Comparison of ENCODE assay signal across 10 cellular contexts in the genomic region with DNA sequence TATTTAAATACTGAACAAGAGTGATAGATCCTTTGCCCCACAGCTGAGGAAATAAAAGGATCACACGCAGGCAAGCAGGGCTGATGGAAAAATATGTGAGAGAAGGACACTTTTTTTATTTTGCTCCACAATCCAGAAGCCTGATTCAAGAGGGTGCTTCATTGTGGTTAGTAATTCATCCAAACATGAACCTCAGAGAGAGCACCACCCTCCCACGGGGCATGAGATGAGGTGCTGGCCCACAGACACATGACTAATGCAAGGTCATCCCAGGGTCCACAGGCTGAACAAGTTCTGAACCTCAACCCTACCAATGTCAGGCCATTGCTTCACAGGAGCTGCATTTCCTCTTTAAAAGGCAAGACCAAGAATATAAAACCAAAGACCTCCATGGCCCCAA.
DNase-seq lines count a peak whose midpoint lies in the region; TF ChIP-seq lines count a peak whose summit lies in the region.
"Had no signal": no experiment of that assay in that cellular context is flagged by ENCODE, and none has a peak within 500 bp of the region (broad histone marks: within the 10 kb centered on the region; RNA-seq: fewer than 3 reads in every experiment).

No MANE protein-coding gene starts in this region.

- no peak overlapping the region for H4K8ac ChIP-seq in mesenchymal stem cell (ENCODE audit: low read length)

- peak overlapping the region; percentile 23 for H2AK5ac ChIP-seq in mesenchymal stem cell (ENCODE audit: low read length, severe bottlenecking)

- H3K4me1 ChIP-seq in mesenchymal stem cell (ENCODE audit: control insufficient read depth, insufficient read depth, low read depth, low read length), result peaks cover 9% of the 10 kb centered on the region

- no peak overlapping the region for H2BK5ac ChIP-seq in mesenchymal stem cell (ENCODE audit: low read depth, low read length, poor library complexity, severe bottlenecking)

- H3K4me3 ChIP-seq in AG04449 (ENCODE audit: low read depth, low read length), result no peak overlapping the region
- H3K4me3 ChIP-seq in astrocyte of the spinal cord (ENCODE audit: low read depth, low read length), result no peak overlapping the region
- peak overlapping the region in 1 of 2 experiments; percentile 57 for H3K4me3 ChIP-seq in mesenchymal stem cell (ENCODE audit: insufficient read depth in 1 of 2, low read depth in 1 of 2, low read length in 2 of 2)

- H3K9ac ChIP-seq in mesenchymal stem cell (ENCODE audit: low read length), result peak overlapping the region; percentile 90

- H3K36me3 ChIP-seq in mesenchymal stem cell (ENCODE audit: control insufficient read depth in 1 of 2, insufficient read depth in 2 of 2, low read depth in 1 of 2, low read length in 2 of 2), result no peaks in the 10 kb centered on the region

- H3K79me1 ChIP-seq in mesenchymal stem cell (replicated peaks; ENCODE audit: low read length, poor library complexity, severe bottlenecking), result no peaks in the 10 kb centered on the region

- H4K91ac ChIP-seq in mesenchymal stem cell (ENCODE audit: low read length), result peak overlapping the region; percentile 47

- no peak overlapping the region for H3K4ac ChIP-seq in mesenchymal stem cell (ENCODE audit: low read depth in 1 of 2, low read length in 2 of 2)

- peak; percentile 88 for DNase-seq in AG04449 (ENCODE audit: low read depth, low spot score)
- peak; percentile 99 for DNase-seq in HCEC 1CT
- peak; percentile 95 for DNase-seq in astrocyte of the spinal cord (ENCODE audit: low read depth, low spot score)
- peak; percentile 89 for DNase-seq in mesenchymal stem cell
- DNase-seq in activated effector memory CD4-positive, alpha-beta T cell treated with anti-CD3 and anti-CD28 coated beads, Interleukin-2, amount 50 U/mL, for 16 hours, result no peak
- DNase-seq in activated CD8-positive, alpha-beta memory T cell treated with anti-CD3 and anti-CD28 coated beads for 24 hours, result no peak
- DNase-seq in activated CD4-positive, CD25-positive, alpha-beta regulatory T cell treated with anti-CD3 and anti-CD28 coated beads, Interleukin-2, amount 50 U/mL, for 72 hours, result no peak
- DNase-seq in GM19238 (ENCODE audit: insufficient read length, low spot score), result no peak
- DNase-seq: DMS53; stimulated activated CD4-positive, alpha-beta T cell treated with anti-CD3 and anti-CD28 coated beads, Interleukin-4, amount 100 ng/mL, for 4 hours had no signal

- peak overlapping the region; percentile 85 for H3K27ac ChIP-seq in mesenchymal stem cell (ENCODE audit: low read length, poor library complexity, severe bottlenecking)

- POLR2A ChIA-PET in AG04449 (lab: Yijun Ruan, JAX), result interaction anchor here (0.8 to 2.3 kb wide), 7 partner anchors 11 to 340 kb away, joined by 3 to 9 read pairs (median 3); no protein-coding TSS in a partner anchor

- CTCF ChIA-PET in AG04449 (lab: Yijun Ruan, JAX), result interaction anchor here (1.1 to 5.0 kb wide), 2 partner anchors 11 to 19 kb away, joined by 4 to 27 read pairs; no protein-coding TSS in a partner anchor

- no peak overlapping the region for H3K4me2 ChIP-seq in mesenchymal stem cell (ENCODE audit: low read length, poor library complexity, severe bottlenecking)

- in situ Hi-C loops in astrocyte of the spinal cord (cut with HindIII; ENCODE audit: low sequenced_read_pairs), result no loop called here

- TF ChIP-seq CTCF in AG04449 (IDR thresholded peaks at IDR 0.05; ENCODE audit: insufficient read depth, low read length, missing control alignments), result no peak
- no peak for TF ChIP-seq CTCF in astrocyte of the spinal cord (IDR thresholded peaks at IDR 0.05; ENCODE audit: low read depth, low read length)

- H3K23ac ChIP-seq in mesenchymal stem cell (ENCODE audit: low read length in 2 of 2), result no peak overlapping the region

- H2BK15ac ChIP-seq in mesenchymal stem cell (ENCODE audit: low read depth, poor library complexity, severe bottlenecking), result no peak overlapping the region

- no peak overlapping the region for H3K18ac ChIP-seq in mesenchymal stem cell (ENCODE audit: low read depth in 1 of 2, low read length in 2 of 2)

- no peak overlapping the region for H2BK12ac ChIP-seq in mesenchymal stem cell (ENCODE audit: low read length in 2 of 2)

- 0% methylated on average over 1 of the region's 2 CpGs for WGBS in mesenchymal stem cell

- H3K9me3 ChIP-seq in mesenchymal stem cell (ENCODE audit: control insufficient read depth, low read length), result no peaks in the 10 kb centered on the region

- no peak overlapping the region for H2BK120ac ChIP-seq in mesenchymal stem cell (ENCODE audit: low read depth, low read length)

- no peak overlapping the region for H3K14ac ChIP-seq in mesenchymal stem cell (ENCODE audit: low read length in 2 of 2)

- no peaks in the 10 kb centered on the region for H3K27me3 ChIP-seq in mesenchymal stem cell (ENCODE audit: control insufficient read depth in 1 of 2, insufficient read depth in 1 of 2, low read length in 2 of 2)

- H2AFZ ChIP-seq in mesenchymal stem cell (ENCODE audit: low read depth, low read length), result no peak overlapping the region

Comparison
In these comparisons a context has a peak if more than half of its experiments do, and no peak if none do; other contexts are left out.
1. DNase-seq: peak in AG04449 (single experiment), HCEC 1CT (single experiment), astrocyte of the spinal cord (single experiment) and mesenchymal stem cell (single experiment); none in activated effector memory CD4-positive, alpha-beta T cell treated with anti-CD3 and anti-CD28 coated beads, Interleukin-2, amount 50 U/mL, for 16 hours (single experiment), activated CD8-positive, alpha-beta memory T cell treated with anti-CD3 and anti-CD28 coated beads for 24 hours (single experiment), activated CD4-positive, CD25-positive, alpha-beta regulatory T cell treated with anti-CD3 and anti-CD28 coated beads, Interleukin-2, amount 50 U/mL, for 72 hours (single experiment) and GM19238 (single experiment).